1 cellular context compared by ENCODE assay signal in the genomic region with DNA sequence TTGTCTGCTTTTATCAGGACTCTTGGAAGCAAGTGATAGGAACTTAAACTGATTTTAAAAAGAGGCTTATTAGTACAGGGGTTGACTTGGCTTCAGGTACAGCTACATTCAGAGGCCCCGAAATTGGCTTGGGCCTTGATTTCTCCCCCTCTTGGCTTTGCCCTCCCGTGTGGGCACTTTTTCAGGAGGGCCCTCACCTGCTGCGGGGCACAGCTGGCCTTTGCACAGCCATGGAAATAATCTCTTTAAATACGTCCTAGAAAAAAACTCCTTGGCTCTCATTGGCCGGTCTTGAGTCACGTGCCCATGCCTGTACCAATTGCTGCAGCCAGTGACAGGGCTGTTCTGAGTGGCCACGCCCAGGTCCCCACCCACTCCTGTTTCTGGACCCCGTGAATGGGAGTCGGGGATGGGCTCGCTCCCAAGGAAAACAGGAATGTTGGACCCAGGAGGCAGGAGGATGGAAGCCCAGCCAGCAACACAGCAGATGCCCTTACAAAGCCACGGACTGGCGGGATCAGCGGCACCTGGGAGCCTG.
TF ChIP-seq lines count a peak whose summit lies in the region.

No MANE protein-coding gene starts in this region.

TF ChIP-seq in WTC11, 78 proteins besides CTCF, POLR2A, EP300 and RAD21 (continued from another document):
- TF ChIP-seq, protein P1, sequence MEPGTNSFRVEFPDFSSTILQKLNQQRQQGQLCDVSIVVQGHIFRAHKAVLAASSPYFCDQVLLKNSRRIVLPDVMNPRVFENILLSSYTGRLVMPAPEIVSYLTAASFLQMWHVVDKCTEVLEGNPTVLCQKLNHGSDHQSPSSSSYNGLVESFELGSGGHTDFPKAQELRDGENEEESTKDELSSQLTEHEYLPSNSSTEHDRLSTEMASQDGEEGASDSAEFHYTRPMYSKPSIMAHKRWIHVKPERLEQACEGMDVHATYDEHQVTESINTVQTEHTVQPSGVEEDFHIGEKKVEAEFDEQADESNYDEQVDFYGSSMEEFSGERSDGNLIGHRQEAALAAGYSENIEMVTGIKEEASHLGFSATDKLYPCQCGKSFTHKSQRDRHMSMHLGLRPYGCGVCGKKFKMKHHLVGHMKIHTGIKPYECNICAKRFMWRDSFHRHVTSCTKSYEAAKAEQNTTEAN (CRISPR knock-in tag; IDR thresholded peaks at IDR 0.05), result no peak
- TF ChIP-seq, protein P2, sequence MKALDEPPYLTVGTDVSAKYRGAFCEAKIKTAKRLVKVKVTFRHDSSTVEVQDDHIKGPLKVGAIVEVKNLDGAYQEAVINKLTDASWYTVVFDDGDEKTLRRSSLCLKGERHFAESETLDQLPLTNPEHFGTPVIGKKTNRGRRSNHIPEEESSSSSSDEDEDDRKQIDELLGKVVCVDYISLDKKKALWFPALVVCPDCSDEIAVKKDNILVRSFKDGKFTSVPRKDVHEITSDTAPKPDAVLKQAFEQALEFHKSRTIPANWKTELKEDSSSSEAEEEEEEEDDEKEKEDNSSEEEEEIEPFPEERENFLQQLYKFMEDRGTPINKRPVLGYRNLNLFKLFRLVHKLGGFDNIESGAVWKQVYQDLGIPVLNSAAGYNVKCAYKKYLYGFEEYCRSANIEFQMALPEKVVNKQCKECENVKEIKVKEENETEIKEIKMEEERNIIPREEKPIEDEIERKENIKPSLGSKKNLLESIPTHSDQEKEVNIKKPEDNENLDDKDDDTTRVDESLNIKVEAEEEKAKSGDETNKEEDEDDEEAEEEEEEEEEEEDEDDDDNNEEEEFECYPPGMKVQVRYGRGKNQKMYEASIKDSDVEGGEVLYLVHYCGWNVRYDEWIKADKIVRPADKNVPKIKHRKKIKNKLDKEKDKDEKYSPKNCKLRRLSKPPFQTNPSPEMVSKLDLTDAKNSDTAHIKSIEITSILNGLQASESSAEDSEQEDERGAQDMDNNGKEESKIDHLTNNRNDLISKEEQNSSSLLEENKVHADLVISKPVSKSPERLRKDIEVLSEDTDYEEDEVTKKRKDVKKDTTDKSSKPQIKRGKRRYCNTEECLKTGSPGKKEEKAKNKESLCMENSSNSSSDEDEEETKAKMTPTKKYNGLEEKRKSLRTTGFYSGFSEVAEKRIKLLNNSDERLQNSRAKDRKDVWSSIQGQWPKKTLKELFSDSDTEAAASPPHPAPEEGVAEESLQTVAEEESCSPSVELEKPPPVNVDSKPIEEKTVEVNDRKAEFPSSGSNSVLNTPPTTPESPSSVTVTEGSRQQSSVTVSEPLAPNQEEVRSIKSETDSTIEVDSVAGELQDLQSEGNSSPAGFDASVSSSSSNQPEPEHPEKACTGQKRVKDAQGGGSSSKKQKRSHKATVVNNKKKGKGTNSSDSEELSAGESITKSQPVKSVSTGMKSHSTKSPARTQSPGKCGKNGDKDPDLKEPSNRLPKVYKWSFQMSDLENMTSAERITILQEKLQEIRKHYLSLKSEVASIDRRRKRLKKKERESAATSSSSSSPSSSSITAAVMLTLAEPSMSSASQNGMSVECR (CRISPR knock-in tag; IDR thresholded peaks at IDR 0.05; ENCODE audit: borderline replicate concordance), result no peak
- TF ChIP-seq NFATC4 (CRISPR knock-in tag; IDR thresholded peaks at IDR 0.05) (no peak), KAT7 (CRISPR knock-in tag; IDR thresholded peaks at IDR 0.05; ENCODE audit: borderline replicate concordance) (no peak)
